Comparison of ENCODE assay signal across 21 cellular contexts in the genomic region with DNA sequence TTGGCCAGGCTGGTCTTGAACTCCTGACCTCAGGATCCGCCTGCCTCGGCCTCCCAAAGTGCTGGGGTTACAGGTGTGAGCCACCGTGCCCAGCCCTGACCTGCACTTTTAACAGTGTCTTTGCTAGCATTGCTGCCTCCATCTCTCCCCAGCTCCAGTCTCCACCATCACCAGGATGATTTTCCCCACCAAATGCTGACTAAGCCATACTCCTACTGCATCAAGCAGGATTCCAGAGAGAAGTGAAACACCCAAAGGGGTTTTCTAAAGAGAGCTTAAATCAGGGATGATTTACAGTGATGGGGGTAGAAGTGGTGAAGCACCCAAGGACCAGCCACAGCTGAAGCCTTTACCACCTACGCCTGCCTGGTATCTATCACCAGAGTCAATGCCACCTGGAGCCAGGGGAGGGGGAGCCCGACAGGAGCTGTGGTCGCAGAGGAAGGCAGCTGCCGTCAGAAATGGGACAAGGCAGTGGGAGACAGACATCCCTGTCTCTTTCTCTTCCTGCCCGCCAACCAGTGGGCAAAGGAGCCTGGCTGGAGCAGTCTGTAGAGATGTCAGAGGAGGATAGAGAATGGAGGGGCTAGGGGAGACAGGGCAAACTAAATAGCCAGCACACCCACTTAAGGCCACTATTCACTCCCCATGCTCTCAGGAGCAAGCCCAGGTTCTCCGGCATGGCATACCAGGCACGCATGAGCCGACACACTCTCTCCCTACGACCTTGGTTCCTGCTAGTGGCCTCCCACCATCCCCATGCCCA. TPM values are rescaled to one million over a fixed set of nuclear protein-coding genes. Genes with fewer than 3 reads are reported as not detected.
DNase-seq lines count a peak whose midpoint lies in the region; TF ChIP-seq lines count a peak whose summit lies in the region.
"Had no signal": no experiment of that assay in that cellular context is flagged by ENCODE, and none has a peak within 500 bp of the region (broad histone marks: within the 10 kb centered on the region; RNA-seq: fewer than 3 reads in every experiment).

No MANE protein-coding gene starts in this region.

- no CpG with 5 or more reads among the region's 12 CpGs for whole genome bisulfite sequencing in neuronal stem cell (ENCODE audit: extremely low coverage in 2 of 2, insufficient read length in 2 of 2, insufficient replicate concordance in 1 of 2), 2 donors

- no peaks in the 10 kb centered on the region for H3K79me1 ChIP-seq in neuronal stem cell (ENCODE audit: low read depth, low read length)

- peak overlapping the region; percentile 32 for H2BK120ac ChIP-seq in neuronal stem cell (ENCODE audit: low read depth, low read length)

- intact Hi-C loops in vagina (cut with DNase I), result no loop called here

- H2BK5ac ChIP-seq in neuronal stem cell (ENCODE audit: low read length), result no peak overlapping the region

- H3K9ac ChIP-seq in neuronal stem cell (ENCODE audit: low read depth, low read length, poor library complexity), result no peak overlapping the region

- peak overlapping the region; percentile 49 for H2BK15ac ChIP-seq in neuronal stem cell (ENCODE audit: low read length)

- no peak overlapping the region for H4K91ac ChIP-seq in neuronal stem cell (ENCODE audit: low read depth, low read length, poor library complexity)

- no peak overlapping the region for H3K14ac ChIP-seq in neuronal stem cell (ENCODE audit: low read length)

- H3K9me3 ChIP-seq in neuronal stem cell (replicated peaks in 1 of 2; ENCODE audit: control insufficient read depth in 2 of 2, insufficient read depth in 1 of 2, low read depth in 1 of 2, low read length in 2 of 2) (no peaks in the 10 kb centered on the region), vagina (no peaks in the 10 kb centered on the region)
- H3K9me3 ChIP-seq: MG63 had no signal

- H3K18ac ChIP-seq in neuronal stem cell (ENCODE audit: low read length), result peak overlapping the region; percentile 57

- H2AFZ ChIP-seq in neuronal stem cell (ENCODE audit: low read length), result no peak overlapping the region

- H2BK12ac ChIP-seq in neuronal stem cell (ENCODE audit: low read length), result no peak overlapping the region

- no peak for TF ChIP-seq CTCF in coronary artery (IDR thresholded peaks at IDR 0.05)
- TF ChIP-seq CTCF in vagina (IDR thresholded peaks at IDR 0.05), result no peak

- TF ChIP-seq POLR2A in vagina (IDR thresholded peaks at IDR 0.05), result no peak

- H2AK5ac ChIP-seq in neuronal stem cell (ENCODE audit: low read depth, low read length), result peak overlapping the region; percentile 82

- H3K4ac ChIP-seq in neuronal stem cell (ENCODE audit: low read length), result no peak overlapping the region

- no peak overlapping the region for H4K8ac ChIP-seq in neuronal stem cell (ENCODE audit: low read depth, low read length)

- H3K4me2 ChIP-seq in neuronal stem cell (ENCODE audit: insufficient read depth, low read length, poor library complexity, severe bottlenecking), result no peak overlapping the region

- H3K4me1 ChIP-seq in neuronal stem cell (ENCODE audit: control insufficient read depth in 2 of 2, insufficient read depth in 1 of 2, low read depth in 1 of 2, low read length in 2 of 2) (peaks cover 26 to 29% of the 10 kb centered on the region in 2 donors), vagina (peaks cover 41% of the 10 kb centered on the region)

- no peak overlapping the region for H3K23ac ChIP-seq in neuronal stem cell (ENCODE audit: low read depth, low read length, poor library complexity)

- peak; percentile 19 for DNase-seq in MV-4-11 (lab: John Stamatoyannopoulos, UW)
- DNase-seq in islet precursor cell, result peak; percentile 51
- DNase-seq in neuronal stem cell (ENCODE audit: low spot score), result no peak
- DNase-seq in coronary artery (ENCODE audit: low spot score), result no peak
- no peak for DNase-seq in activated T-cell treated with anti-CD3 and anti-CD28 coated beads, Interleukin-2, amount 50 U/mL, for 1 hour
- no peak for DNase-seq in vagina (ENCODE audit: extremely low spot score in 2 of 2)
- DNase-seq in SW480 (ENCODE audit: low spot score), result no peak
- DNase-seq: AML-193, C1 segment of cervical spinal cord, EL, GF-D8, MG63, NCI-H1092, NCI-H1436, NCI-H187 treated with DMSO at 0.1 percent for 48 hours, NCI-H2107, NCI-H510A, NCI-H748 treated with DMSO at 0.1 percent for 48 hours, SHP77 treated with DMSO at 0.1 percent for 48 hours had no signal

- H3K4me3 ChIP-seq in neuronal stem cell (ENCODE audit: low read length in 2 of 2), result no peak overlapping the region
- H3K4me3 ChIP-seq in coronary artery, result no peak overlapping the region
- no peak overlapping the region for H3K4me3 ChIP-seq in vagina
- H3K4me3 ChIP-seq: MG63, SK-N-MC had no signal

- H3K27me3 ChIP-seq in neuronal stem cell (ENCODE audit: control insufficient read depth in 3 of 3, insufficient read depth in 3 of 3, low read depth in 1 of 3, low read length in 3 of 3), result no peaks in the 10 kb centered on the region
- no peaks in the 10 kb centered on the region for H3K27me3 ChIP-seq in vagina
- H3K27me3 ChIP-seq: MG63 had no signal

- H3K27ac ChIP-seq in neuronal stem cell (replicated peaks; ENCODE audit: low read length) (no peak overlapping the region), coronary artery (no peak overlapping the region), vagina (no peak overlapping the region)
- H3K27ac ChIP-seq: RWPE1, SK-N-MC had no signal

- H3K36me3 ChIP-seq in neuronal stem cell (replicated peaks in 1 of 2; ENCODE audit: control insufficient read depth in 2 of 2, insufficient read depth in 2 of 2, low read length in 2 of 2), result no peaks in the 10 kb centered on the region
- H3K36me3 ChIP-seq in vagina, result no peaks in the 10 kb centered on the region
- H3K36me3 ChIP-seq: MG63 had no signal

RNA-seq across cellular contexts. Expression of a gene that starts 22.4 kb away (rescaled TPM):
- 6.3 TPM for polyA plus RNA-seq in neuronal stem cell (2013, experiment 1 of 2)
- 6.4 TPM for polyA plus RNA-seq in neuronal stem cell (2013, experiment 2 of 2)
- total RNA-seq in vagina, result 366 TPM

RNA-seq across cellular contexts. Expression of a gene that starts 53.3 kb away (rescaled TPM):
- polyA plus RNA-seq in neuronal stem cell (2013, experiment 1 of 2), result 0.24 TPM
- 0.25 TPM for polyA plus RNA-seq in neuronal stem cell (2013, experiment 2 of 2)
- total RNA-seq in vagina, result 334 TPM

Comparison
In these comparisons a context has a peak if more than half of its experiments do, and no peak if none do; other contexts are left out.
1. DNase-seq: peak in MV-4-11 (single experiment) and islet precursor cell (single experiment); none in neuronal stem cell (single experiment), coronary artery (single experiment), activated T-cell treated with anti-CD3 and anti-CD28 coated beads, Interleukin-2, amount 50 U/mL, for 1 hour (single experiment), vagina (0 of 2) and SW480 (single experiment).